ENCODE assay signal across 16 cellular contexts in genomic region chr1:153752072-153752471, GRCh38. TPM values are rescaled to one million over a fixed set of nuclear protein-coding genes. Genes with fewer than 3 reads are reported as not detected.
A peak's percentile ranks its signal among the peaks of the same experiment; 100 is the strongest.
DNase-seq lines count a peak whose midpoint lies in the region; ATAC-seq and TF ChIP-seq lines count a peak whose summit lies in the region.
"Had no signal": no experiment of that assay in that cellular context is flagged by ENCODE, and none has a peak within 500 bp of the region (broad histone marks: within the 10 kb centered on the region; RNA-seq: fewer than 3 reads in every experiment).

No MANE protein-coding gene starts in this region.

- CTCF ChIA-PET in naive thymus-derived CD4-positive, alpha-beta T cell (lab: Charles Lee), result interaction anchor here (1.1 to 1.3 kb wide), 2 partner anchors 74 to 218 kb away, joined by 3 read pairs; no protein-coding TSS in a partner anchor

- no peak overlapping the region for H3K4me3 ChIP-seq in left ventricle myocardium inferior
- no peak overlapping the region for H3K4me3 ChIP-seq in fibroblast of mammary gland (ENCODE audit: control insufficient read depth, low read depth, low read length)
- no peak overlapping the region for H3K4me3 ChIP-seq in ovary
- no peak overlapping the region for H3K4me3 ChIP-seq in uterus
- H3K4me3 ChIP-seq in naive thymus-derived CD4-positive, alpha-beta T cell (ENCODE audit: low read length), result no peak overlapping the region

- H3K27me3 ChIP-seq in left ventricle myocardium inferior (ENCODE audit: low read depth), result no peaks in the 10 kb centered on the region
- no peaks in the 10 kb centered on the region for H3K27me3 ChIP-seq in ovary
- H3K27me3 ChIP-seq in uterus, result no peaks in the 10 kb centered on the region
- H3K27me3 ChIP-seq in naive thymus-derived CD4-positive, alpha-beta T cell (ENCODE audit: control insufficient read depth in 2 of 2, insufficient read depth in 2 of 2, low read length in 2 of 2), result no peaks in the 10 kb centered on the region

- peaks cover 0 to 9% (median 1%) of the 10 kb centered on the region in 7 donors for H3K4me1 Mint-ChIP-seq in naive thymus-derived CD4-positive, alpha-beta T cell

- POLR2A ChIA-PET in naive thymus-derived CD4-positive, alpha-beta T cell (lab: Charles Lee), result interaction anchor here (0.6 to 0.8 kb wide), 3 partner anchors 9 to 39 kb away, joined by 3 read pairs; no protein-coding TSS in a partner anchor

- ATAC-seq in left cardiac atrium (no peak), GM18867 (IDR thresholded peaks at IDR 0.05; ENCODE audit: unreplicated experiment) (no peak)
- ATAC-seq in naive thymus-derived CD4-positive, alpha-beta T cell, result no peak
- ATAC-seq: activated T-cell treated with anti-CD3 and anti-CD28 coated beads, Interleukin-2, amount 50 U/mL, for 4 hours had no signal

- no peak for DNase-seq in left ventricle myocardium inferior
- no peak for DNase-seq in left cardiac atrium
- DNase-seq in fibroblast of mammary gland (ENCODE audit: low read depth), result peak; percentile 36
- no peak for DNase-seq in ovary
- DNase-seq in uterus, result no peak
- no peak for DNase-seq in naive thymus-derived CD4-positive, alpha-beta T cell
- DNase-seq in NCI-H1436 treated with DMSO at 0.1 percent for 48 hours (lab: John Stamatoyannopoulos, UW), result no peak
- DNase-seq: activated CD4-positive, alpha-beta T cell treated with anti-CD3 and anti-CD28 coated beads, Interleukin-2, amount 50 U/mL, for 1 hour; activated T-cell treated with anti-CD3 and anti-CD28 coated beads, Interleukin-2, amount 50 U/mL, for 4 hours; naive B cell; NCI-H1436; NCI-H510A; stimulated activated CD4-positive, alpha-beta T cell treated with anti-CD3 and anti-CD28 coated beads, Interleukin-2, amount 100 ng/mL, for 48 hours; stimulated activated CD8-positive, alpha-beta memory T cell treated with anti-CD3 and anti-CD28 coated beads, Interleukin-4, amount 100 ng/mL, for 48 hours had no signal

- WGBS in ovary, 3 donors, result 11 to 18% (median 11%) methylated on average over 2 of the region's 2 CpGs

- H3K4me3 Mint-ChIP-seq in naive thymus-derived CD4-positive, alpha-beta T cell, result no peak overlapping the region
- H3K4me3 Mint-ChIP-seq: activated T-cell treated with anti-CD3 and anti-CD28 coated beads, Interleukin-2, amount 50 U/mL, for 4 hours; naive B cell; type B pancreatic cell had no signal

- H3K9me3 ChIP-seq in left ventricle myocardium inferior (replicated peaks), result no peaks in the 10 kb centered on the region
- H3K9me3 ChIP-seq in ovary, result no peaks in the 10 kb centered on the region
- no peaks in the 10 kb centered on the region for H3K9me3 ChIP-seq in uterus
- no peaks in the 10 kb centered on the region for H3K9me3 ChIP-seq in naive thymus-derived CD4-positive, alpha-beta T cell (ENCODE audit: control insufficient read depth in 2 of 3, low read length in 3 of 3)

- TF ChIP-seq POLR2A in ovary (IDR thresholded peaks at IDR 0.05), result no peak
- no peak for TF ChIP-seq POLR2A in uterus (IDR thresholded peaks at IDR 0.05)

- peaks cover 18 to 54% (median 33%) of the 10 kb centered on the region in 5 donors for H3K36me3 Mint-ChIP-seq in naive thymus-derived CD4-positive, alpha-beta T cell

- peaks cover 81% of the 10 kb centered on the region for H3K36me3 ChIP-seq in left ventricle myocardium inferior
- no peaks in the 10 kb centered on the region for H3K36me3 ChIP-seq in ovary
- H3K36me3 ChIP-seq in uterus, result no peaks in the 10 kb centered on the region
- H3K36me3 ChIP-seq in naive thymus-derived CD4-positive, alpha-beta T cell (ENCODE audit: control insufficient read depth in 2 of 3, insufficient read depth in 3 of 3, low read length in 3 of 3), result peaks cover 5 to 77% (median 26%) of the 10 kb centered on the region in 3 experiments

- H3K27ac Mint-ChIP-seq in naive thymus-derived CD4-positive, alpha-beta T cell, result no peak overlapping the region
- H3K27ac Mint-ChIP-seq: type B pancreatic cell had no signal

- no peak for TF ChIP-seq EP300 in ovary (IDR thresholded peaks at IDR 0.05)

- intact Hi-C loops in left ventricle myocardium inferior (cut with micrococcal nuclease), result no loop called here
- intact Hi-C loops in left cardiac atrium (cut with DNase I), result no loop called here
- intact Hi-C loops in ovary (cut with DNase I), result loop anchor here in 1 of 4 donors (5.0 kb wide), 2 partner anchors 70 to 530 kb away; no protein-coding TSS in a partner anchor
- intact Hi-C loops in uterus (cut with DNase I; ENCODE audit: low total_unique reads), result loop anchor here (5.0 kb wide), 1 partner anchor 70 kb away; no protein-coding TSS in a partner anchor
- intact Hi-C loops in naive thymus-derived CD4-positive, alpha-beta T cell (cut with micrococcal nuclease), result no loop called here

- H3K4me1 ChIP-seq in left ventricle myocardium inferior, result peaks cover 61% of the 10 kb centered on the region
- H3K4me1 ChIP-seq in ovary (ENCODE audit: insufficient read depth), result peaks cover 8% of the 10 kb centered on the region
- H3K4me1 ChIP-seq in uterus, result peaks cover 6 to 17% of the 10 kb centered on the region in 2 donors
- H3K4me1 ChIP-seq in naive thymus-derived CD4-positive, alpha-beta T cell (ENCODE audit: control insufficient read depth in 2 of 2, insufficient read depth in 2 of 2, low read length in 2 of 2), result no peaks in the 10 kb centered on the region

- TF ChIP-seq CTCF in left ventricle myocardium inferior (IDR thresholded peaks at IDR 0.05; ENCODE audit: borderline replicate concordance) (no peak), fibroblast of mammary gland (conservative IDR thresholded peaks at IDR 0.05; ENCODE audit: control insufficient read depth, insufficient read depth, low read depth, low read length) (no peak), ovary (IDR thresholded peaks at IDR 0.05) (no peak), uterus (IDR thresholded peaks at IDR 0.05) (no peak)

- H3K27me3 Mint-ChIP-seq in naive thymus-derived CD4-positive, alpha-beta T cell, result no peaks in the 10 kb centered on the region
- H3K27me3 Mint-ChIP-seq: naive B cell, type B pancreatic cell had no signal

- H3K9me3 Mint-ChIP-seq in naive thymus-derived CD4-positive, alpha-beta T cell, result no peaks in the 10 kb centered on the region
- H3K9me3 Mint-ChIP-seq: activated T-cell treated with anti-CD3 and anti-CD28 coated beads, Interleukin-2, amount 50 U/mL, for 4 hours; naive B cell; type B pancreatic cell had no signal

- peak overlapping the region; percentile 82 for H3K27ac ChIP-seq in left ventricle myocardium inferior (replicated peaks)
- H3K27ac ChIP-seq in ovary, result peak overlapping the region; percentile 55 to 65
- H3K27ac ChIP-seq in uterus, result peak overlapping the region; percentile 84 to 89
- H3K27ac ChIP-seq in naive thymus-derived CD4-positive, alpha-beta T cell (ENCODE audit: low read depth, low read length), result no peak overlapping the region

RNA-seq across cellular contexts. Expression of gene SLC27A3, which starts 23.1 kb away (rescaled TPM):
- total RNA-seq in left ventricle myocardium inferior (10.5 TPM), left cardiac atrium (10 to 100 TPM; 22.9 to 26.5 TPM), ovary (10 to 100 TPM in 6 of 7 donors, 1 to 10 TPM in 1; 9.5 to 50.9 (median 31.1) TPM), uterus (100 to 1,000 TPM in 1 of 4 donors, 10 to 100 TPM in 3; 12.9 to 364 (median 36.7) TPM)
- polyA plus RNA-seq in ovary, result 10 to 100 TPM; 23.2 to 31.5 TPM
- total RNA-seq in naive thymus-derived CD4-positive, alpha-beta T cell, result 10 to 100 TPM in 4 of 5 experiments, 1 to 10 TPM in 1; 9.1 to 34.2 (median 11.6) TPM
- polyA plus RNA-seq in naive thymus-derived CD4-positive, alpha-beta T cell, result 1 to 10 TPM; 3.4 to 7.2 TPM

RNA-seq across cellular contexts. Expression of gene INTS3, which starts 24.2 kb away (rescaled TPM):
- total RNA-seq in left ventricle myocardium inferior, result 34.3 TPM
- 10 to 100 TPM; 28.2 to 34.1 TPM for total RNA-seq in left cardiac atrium
- 10 to 100 TPM; 49.5 to 74.4 (median 58.6) TPM for total RNA-seq in ovary
- 10 to 100 TPM; 41.6 to 54.5 TPM for polyA plus RNA-seq in ovary
- total RNA-seq in uterus, result 10 to 100 TPM; 35.9 to 70.1 (median 61.3) TPM
- 10 to 100 TPM; 43.6 to 68.1 (median 56.8) TPM for total RNA-seq in naive thymus-derived CD4-positive, alpha-beta T cell
- polyA plus RNA-seq in naive thymus-derived CD4-positive, alpha-beta T cell, result 10 to 100 TPM in 1 of 2 donors, 1 to 10 TPM in 1; 9.5 to 14.1 TPM
